In the genomic region with DNA sequence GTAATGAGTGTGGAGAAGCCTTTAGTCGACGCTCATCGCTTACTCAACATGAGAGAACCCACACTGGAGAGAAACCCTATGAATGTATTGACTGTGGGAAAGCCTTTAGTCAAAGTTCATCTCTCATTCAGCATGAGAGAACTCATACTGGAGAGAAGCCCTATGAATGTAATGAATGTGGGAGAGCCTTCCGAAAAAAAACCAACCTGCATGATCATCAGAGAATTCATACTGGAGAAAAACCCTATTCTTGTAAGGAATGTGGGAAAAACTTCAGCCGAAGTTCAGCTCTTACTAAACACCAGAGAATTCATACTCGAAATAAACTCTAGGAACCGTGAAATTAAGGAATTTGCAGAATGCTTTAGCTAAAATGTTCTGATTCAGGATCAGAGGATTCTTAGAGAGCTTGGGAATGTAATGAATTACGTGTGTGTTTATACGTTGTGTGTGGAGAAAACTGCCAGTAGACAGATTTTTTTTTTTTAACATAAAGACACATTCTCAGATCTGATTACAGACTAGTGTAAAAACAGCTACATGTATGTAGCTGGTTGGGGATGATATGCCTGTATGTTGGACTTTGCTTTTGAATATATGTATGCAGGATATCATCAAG, we compare ENCODE assay signal across 1 cellular context.
TF ChIP-seq lines count a peak whose summit lies in the region.

No MANE protein-coding gene starts in this region.

TF ChIP-seq in HepG2, 621 proteins besides CTCF, POLR2A, EP300 and RAD21 (continued from another document):
- 0 out of 2 replicates have a peak, but pooled peaks have one; percentile 40 for TF ChIP-seq SETDB1 (CRISPR knock-in tag; IDR thresholded peaks at IDR 0.05; ENCODE audit: borderline replicate concordance)
- no peak for TF ChIP-seq RBAK (CRISPR knock-in tag; IDR thresholded peaks at IDR 0.05)
- TF ChIP-seq, protein P1, sequence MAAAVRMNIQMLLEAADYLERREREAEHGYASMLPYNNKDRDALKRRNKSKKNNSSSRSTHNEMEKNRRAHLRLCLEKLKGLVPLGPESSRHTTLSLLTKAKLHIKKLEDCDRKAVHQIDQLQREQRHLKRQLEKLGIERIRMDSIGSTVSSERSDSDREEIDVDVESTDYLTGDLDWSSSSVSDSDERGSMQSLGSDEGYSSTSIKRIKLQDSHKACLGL (CRISPR knock-in tag; IDR thresholded peaks at IDR 0.05): no peak
- peak; percentile 96; the same call in 1 of the 2 replicates for TF ChIP-seq ZNF274 (CRISPR knock-in tag; IDR thresholded peaks at IDR 0.05)
- TF ChIP-seq ZFAT (CRISPR knock-in tag; conservative IDR thresholded peaks at IDR 0.05): no peak
- TF ChIP-seq NR2F6 (IDR thresholded peaks at IDR 0.05): no peak
- no peak for TF ChIP-seq NR2F6 (CRISPR knock-in tag; IDR thresholded peaks at IDR 0.05)
- no peak for TF ChIP-seq ZNF10 (CRISPR knock-in tag; IDR thresholded peaks at IDR 0.05; ENCODE audit: borderline replicate concordance, low read depth)
- TF ChIP-seq ZNF816 (CRISPR knock-in tag; IDR thresholded peaks at IDR 0.05; ENCODE audit: borderline replicate concordance): no peak
- TF ChIP-seq, protein P2, sequence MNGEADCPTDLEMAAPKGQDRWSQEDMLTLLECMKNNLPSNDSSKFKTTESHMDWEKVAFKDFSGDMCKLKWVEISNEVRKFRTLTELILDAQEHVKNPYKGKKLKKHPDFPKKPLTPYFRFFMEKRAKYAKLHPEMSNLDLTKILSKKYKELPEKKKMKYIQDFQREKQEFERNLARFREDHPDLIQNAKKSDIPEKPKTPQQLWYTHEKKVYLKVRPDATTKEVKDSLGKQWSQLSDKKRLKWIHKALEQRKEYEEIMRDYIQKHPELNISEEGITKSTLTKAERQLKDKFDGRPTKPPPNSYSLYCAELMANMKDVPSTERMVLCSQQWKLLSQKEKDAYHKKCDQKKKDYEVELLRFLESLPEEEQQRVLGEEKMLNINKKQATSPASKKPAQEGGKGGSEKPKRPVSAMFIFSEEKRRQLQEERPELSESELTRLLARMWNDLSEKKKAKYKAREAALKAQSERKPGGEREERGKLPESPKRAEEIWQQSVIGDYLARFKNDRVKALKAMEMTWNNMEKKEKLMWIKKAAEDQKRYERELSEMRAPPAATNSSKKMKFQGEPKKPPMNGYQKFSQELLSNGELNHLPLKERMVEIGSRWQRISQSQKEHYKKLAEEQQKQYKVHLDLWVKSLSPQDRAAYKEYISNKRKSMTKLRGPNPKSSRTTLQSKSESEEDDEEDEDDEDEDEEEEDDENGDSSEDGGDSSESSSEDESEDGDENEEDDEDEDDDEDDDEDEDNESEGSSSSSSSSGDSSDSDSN (CRISPR knock-in tag; IDR thresholded peaks at IDR 0.05): no peak
- no peak for TF ChIP-seq HNRNPH1 (optimal IDR thresholded peaks at IDR 0.05; ENCODE audit: low read depth, low read length)
- TF ChIP-seq, protein P3, sequence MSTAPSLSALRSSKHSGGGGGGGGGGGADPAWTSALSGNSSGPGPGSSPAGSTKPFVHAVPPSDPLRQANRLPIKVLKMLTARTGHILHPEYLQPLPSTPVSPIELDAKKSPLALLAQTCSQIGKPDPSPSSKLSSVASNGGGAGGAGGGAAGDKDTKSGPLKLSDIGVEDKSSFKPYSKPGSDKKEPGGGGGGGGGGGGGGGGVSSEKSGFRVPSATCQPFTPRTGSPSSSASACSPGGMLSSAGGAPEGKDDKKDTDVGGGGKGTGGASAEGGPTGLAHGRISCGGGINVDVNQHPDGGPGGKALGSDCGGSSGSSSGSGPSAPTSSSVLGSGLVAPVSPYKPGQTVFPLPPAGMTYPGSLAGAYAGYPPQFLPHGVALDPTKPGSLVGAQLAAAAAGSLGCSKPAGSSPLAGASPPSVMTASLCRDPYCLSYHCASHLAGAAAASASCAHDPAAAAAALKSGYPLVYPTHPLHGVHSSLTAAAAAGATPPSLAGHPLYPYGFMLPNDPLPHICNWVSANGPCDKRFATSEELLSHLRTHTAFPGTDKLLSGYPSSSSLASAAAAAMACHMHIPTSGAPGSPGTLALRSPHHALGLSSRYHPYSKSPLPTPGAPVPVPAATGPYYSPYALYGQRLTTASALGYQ (CRISPR knock-in tag; IDR thresholded peaks at IDR 0.05): no peak
- TF ChIP-seq, protein P4, sequence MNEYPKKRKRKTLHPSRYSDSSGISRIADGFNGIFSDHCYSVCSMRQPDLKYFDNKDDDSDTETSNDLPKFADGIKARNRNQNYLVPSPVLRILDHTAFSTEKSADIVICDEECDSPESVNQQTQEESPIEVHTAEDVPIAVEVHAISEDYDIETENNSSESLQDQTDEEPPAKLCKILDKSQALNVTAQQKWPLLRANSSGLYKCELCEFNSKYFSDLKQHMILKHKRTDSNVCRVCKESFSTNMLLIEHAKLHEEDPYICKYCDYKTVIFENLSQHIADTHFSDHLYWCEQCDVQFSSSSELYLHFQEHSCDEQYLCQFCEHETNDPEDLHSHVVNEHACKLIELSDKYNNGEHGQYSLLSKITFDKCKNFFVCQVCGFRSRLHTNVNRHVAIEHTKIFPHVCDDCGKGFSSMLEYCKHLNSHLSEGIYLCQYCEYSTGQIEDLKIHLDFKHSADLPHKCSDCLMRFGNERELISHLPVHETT (CRISPR knock-in tag; conservative IDR thresholded peaks at IDR 0.05): no peak
- no peak for TF ChIP-seq TBX3 (IDR thresholded peaks at IDR 0.05; ENCODE audit: borderline replicate concordance)
- TF ChIP-seq ZNF83 (CRISPR knock-in tag; IDR thresholded peaks at IDR 0.05; ENCODE audit: borderline replicate concordance): no peak
- 0 out of 2 replicates have a peak, but pooled peaks have one; percentile 45 for TF ChIP-seq ZNF75D (CRISPR knock-in tag; IDR thresholded peaks at IDR 0.05; ENCODE audit: borderline replicate concordance)
- no peak for TF ChIP-seq NFYC (CRISPR knock-in tag; IDR thresholded peaks at IDR 0.05)
- no peak for TF ChIP-seq FOXA1 (IDR thresholded peaks at IDR 0.05)
- TF ChIP-seq FOXA1 (CRISPR knock-in tag; IDR thresholded peaks at IDR 0.05): no peak
- TF ChIP-seq, protein P5, sequence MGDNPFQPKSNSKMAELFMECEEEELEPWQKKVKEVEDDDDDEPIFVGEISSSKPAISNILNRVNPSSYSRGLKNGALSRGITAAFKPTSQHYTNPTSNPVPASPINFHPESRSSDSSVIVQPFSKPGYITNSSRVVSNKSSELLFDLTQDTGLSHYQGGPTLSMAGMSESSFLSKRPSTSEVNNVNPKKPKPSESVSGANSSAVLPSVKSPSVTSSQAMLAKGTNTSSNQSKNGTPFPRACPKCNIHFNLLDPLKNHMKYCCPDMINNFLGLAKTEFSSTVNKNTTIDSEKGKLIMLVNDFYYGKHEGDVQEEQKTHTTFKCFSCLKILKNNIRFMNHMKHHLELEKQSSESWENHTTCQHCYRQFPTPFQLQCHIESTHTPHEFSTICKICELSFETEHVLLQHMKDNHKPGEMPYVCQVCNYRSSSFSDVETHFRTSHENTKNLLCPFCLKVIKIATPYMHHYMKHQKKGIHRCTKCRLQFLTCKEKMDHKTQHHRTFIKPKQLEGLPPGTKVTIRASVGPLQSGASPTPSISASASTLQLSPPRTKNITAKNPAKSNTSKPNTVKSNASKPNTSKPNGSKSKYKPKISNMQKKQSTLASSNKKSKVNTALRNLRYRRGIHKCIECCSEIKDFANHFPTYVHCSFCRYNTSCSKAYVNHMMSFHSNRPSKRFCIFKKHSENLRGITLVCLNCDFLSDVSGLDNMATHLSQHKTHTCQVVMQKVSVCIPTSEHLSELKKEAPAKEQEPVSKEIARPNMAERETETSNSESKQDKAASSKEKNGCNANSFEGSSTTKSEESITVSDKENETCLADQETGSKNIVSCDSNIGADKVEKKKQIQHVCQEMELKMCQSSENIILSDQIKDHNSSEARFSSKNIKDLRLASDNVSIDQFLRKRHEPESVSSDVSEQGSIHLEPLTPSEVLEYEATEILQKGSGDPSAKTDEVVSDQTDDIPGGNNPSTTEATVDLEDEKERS (CRISPR knock-in tag; IDR thresholded peaks at IDR 0.05): peak; percentile 69; the same call in 1 of the 2 replicates
- TF ChIP-seq, protein P6, sequence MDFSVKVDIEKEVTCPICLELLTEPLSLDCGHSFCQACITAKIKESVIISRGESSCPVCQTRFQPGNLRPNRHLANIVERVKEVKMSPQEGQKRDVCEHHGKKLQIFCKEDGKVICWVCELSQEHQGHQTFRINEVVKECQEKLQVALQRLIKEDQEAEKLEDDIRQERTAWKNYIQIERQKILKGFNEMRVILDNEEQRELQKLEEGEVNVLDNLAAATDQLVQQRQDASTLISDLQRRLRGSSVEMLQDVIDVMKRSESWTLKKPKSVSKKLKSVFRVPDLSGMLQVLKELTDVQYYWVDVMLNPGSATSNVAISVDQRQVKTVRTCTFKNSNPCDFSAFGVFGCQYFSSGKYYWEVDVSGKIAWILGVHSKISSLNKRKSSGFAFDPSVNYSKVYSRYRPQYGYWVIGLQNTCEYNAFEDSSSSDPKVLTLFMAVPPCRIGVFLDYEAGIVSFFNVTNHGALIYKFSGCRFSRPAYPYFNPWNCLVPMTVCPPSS (IDR thresholded peaks at IDR 0.05): no peak
